8 cellular contexts compared by ENCODE assay signal in the genomic region with DNA sequence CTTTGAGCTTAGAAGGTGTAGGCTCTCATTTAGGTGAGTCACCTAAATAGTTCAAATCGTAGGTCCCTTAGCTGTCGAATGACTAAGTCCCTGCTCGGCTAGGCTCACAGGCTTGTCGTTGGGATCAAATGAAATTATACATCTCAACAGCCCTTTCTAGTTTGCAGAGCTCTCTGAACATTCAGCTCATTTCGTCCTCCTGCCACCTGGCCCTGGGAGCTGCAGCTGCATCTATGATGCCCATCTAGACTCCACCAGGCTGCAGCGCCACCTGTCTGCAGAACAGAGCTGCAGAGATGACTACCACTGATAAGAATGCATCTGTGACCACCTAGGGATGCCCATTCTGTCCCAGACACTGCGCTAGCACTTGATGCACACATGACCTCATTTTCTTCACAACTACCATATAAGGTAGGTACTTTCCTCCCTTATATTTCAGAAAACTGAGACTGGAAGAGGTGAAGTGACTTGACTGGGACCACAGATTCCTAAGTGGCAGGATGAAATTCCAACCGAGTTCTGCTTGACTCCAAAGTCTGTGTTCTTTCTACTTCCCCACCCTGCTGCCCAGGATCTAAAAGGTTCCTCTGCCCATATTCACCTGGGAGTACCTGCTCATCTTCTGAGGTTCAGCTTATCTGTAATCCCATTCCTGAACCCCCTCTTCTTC.
DNase-seq lines count a peak whose midpoint lies in the region; ATAC-seq lines count a peak whose summit lies in the region.

No MANE protein-coding gene starts in this region.

- intact Hi-C loops in sciatic nerve (cut with DNase I) = no loop called here

- DNase-seq in NCI-H82 (lab: John Stamatoyannopoulos, UW) (peak; percentile 76), NCI-H82 treated with DMSO at 0.1 percent for 48 hours (lab: John Stamatoyannopoulos, UW; ENCODE audit: unreplicated experiment) (no peak), NCI-H2171 treated with DMSO at 0.1 percent for 48 hours (lab: John Stamatoyannopoulos, UW) (peak; percentile 75), germinal center (ENCODE audit: low spot score) (peak; percentile 33), sciatic nerve (ENCODE audit: low spot score) (peak; percentile 60)
- DNase-seq in activated CD8-positive, alpha-beta memory T cell treated with anti-CD3 and anti-CD28 coated beads for 48 hours (ENCODE audit: low read depth in 2 of 3, low spot score in 2 of 3) = peak in 2 of 3 experiments; percentile 5 to 17

- ATAC-seq in HG02973 (IDR thresholded peaks at IDR 0.05; ENCODE audit: unreplicated experiment) = peak; percentile 75
- ATAC-seq in sciatic nerve = no peak
- ATAC-seq in HG02623 (IDR thresholded peaks at IDR 0.05; ENCODE audit: unreplicated experiment) = no peak
